21 cellular contexts compared by ENCODE assay signal in the genomic region with DNA sequence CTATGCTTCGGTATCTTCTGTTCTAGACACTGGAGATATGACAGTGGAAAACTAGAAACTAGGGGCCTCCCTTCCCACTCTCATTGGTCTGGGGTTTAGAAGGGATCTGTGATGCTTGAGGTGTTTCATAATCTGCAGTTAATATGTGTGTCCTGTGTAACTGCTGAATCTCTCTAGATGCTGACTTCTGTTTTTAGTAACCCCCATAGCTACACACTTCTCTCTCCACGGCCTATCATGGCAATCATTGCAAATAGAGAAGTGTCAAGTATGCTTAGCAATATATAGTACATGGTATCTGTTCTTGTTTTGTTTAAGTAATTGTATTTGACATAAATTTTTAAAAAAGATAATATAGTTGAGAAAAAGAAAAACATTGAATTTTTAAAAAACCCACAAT.
DNase-seq lines count a peak whose midpoint lies in the region; ATAC-seq and TF ChIP-seq lines count a peak whose summit lies in the region.
"Had no signal": no experiment of that assay in that cellular context is flagged by ENCODE, and none has a peak within 500 bp of the region (broad histone marks: within the 10 kb centered on the region; RNA-seq: fewer than 3 reads in every experiment).

No MANE protein-coding gene starts in this region.

- 32% methylated on average over 2 of the region's 2 CpGs for WGBS in right lobe of liver (ENCODE audit: insufficient coverage, low coverage, low lambda C conversion rate, missing lambda C conversion rate)

- no peaks in the 10 kb centered on the region for H3K36me3 Mint-ChIP-seq in neural progenitor cell
- H3K36me3 Mint-ChIP-seq: CD4-positive, CD25-positive, alpha-beta regulatory T cell; CD8-positive, alpha-beta memory T cell had no signal

- H3K27ac ChIP-seq in PC-9 (no peak overlapping the region), neural progenitor cell (no peak overlapping the region), right lobe of liver (no peak overlapping the region)

- BruUV-seq in PC-9 (replicated peaks; lab: Mats Ljungman, UMichigan) = no TSS peak

- H3K79me2 ChIP-seq in PC-9 (ENCODE audit: low read depth) = no peaks in the 10 kb centered on the region
- no peaks in the 10 kb centered on the region for H3K79me2 ChIP-seq in neural progenitor cell (ENCODE audit: low read depth)

- no peaks in the 10 kb centered on the region for H3K4me1 Mint-ChIP-seq in neural progenitor cell
- H3K4me1 Mint-ChIP-seq: CD4-positive, CD25-positive, alpha-beta regulatory T cell; CD8-positive, alpha-beta memory T cell had no signal

- intact Hi-C loops in PC-9 (cut with micrococcal nuclease; ENCODE audit: unreplicated experiment) = no loop called here
- intact Hi-C loops in right lobe of liver (cut with DNase I) = no loop called here

- no peaks in the 10 kb centered on the region for H3K9me2 ChIP-seq in PC-9 (ENCODE audit: insufficient read depth)

- DNase-seq in MV-4-11 (lab: John Stamatoyannopoulos, UW) = peak; percentile 20
- no peak for DNase-seq in PC-9
- no peak for DNase-seq in neural progenitor cell (ENCODE audit: low spot score)
- DNase-seq in SIG-M5 (lab: John Stamatoyannopoulos, UW) = no peak
- DNase-seq in glomerular visceral epithelial cell (ENCODE audit: extremely low spot score) = no peak
- no peak for DNase-seq in right lobe of liver
- DNase-seq: ACHN; BE2C; C1 segment of cervical spinal cord; CD4-positive, CD25-positive, alpha-beta regulatory T cell; CD8-positive, alpha-beta memory T cell; COR-L47; DMS 273 treated with DMSO at 0.1 percent for 48 hours; DMS53; DND-41; EL; HCEC 1CT had no signal

- H3K27me3 ChIP-seq in PC-9 (ENCODE audit: insufficient read depth, low read depth) (no peaks in the 10 kb centered on the region), neural progenitor cell (no peaks in the 10 kb centered on the region), right lobe of liver (no peaks in the 10 kb centered on the region)
- H3K27me3 ChIP-seq: BE2C had no signal

- H3K4me1 ChIP-seq in PC-9 (replicated peaks; ENCODE audit: insufficient read depth) (no peaks in the 10 kb centered on the region), neural progenitor cell (no peaks in the 10 kb centered on the region), right lobe of liver (no peaks in the 10 kb centered on the region)

- POLR2A ChIA-PET in PC-9 (lab: Charles Lee; ENCODE audit: unreplicated experiment) = no interaction called here

- peak overlapping the region; percentile 33 for H3K27ac Mint-ChIP-seq in neural progenitor cell
- H3K27ac Mint-ChIP-seq: CD4-positive, CD25-positive, alpha-beta regulatory T cell; CD8-positive, alpha-beta memory T cell; GM23338 had no signal

- ATAC-seq in HG02884 (IDR thresholded peaks at IDR 0.05; ENCODE audit: unreplicated experiment) (peak; percentile 51), GM19397 (IDR thresholded peaks at IDR 0.05; ENCODE audit: unreplicated experiment) (no peak), right lobe of liver (no peak)
- ATAC-seq: GM12878, GM23338 had no signal

- H3F3A ChIP-seq in PC-9 (ENCODE audit: insufficient read depth, low read depth) = no peaks in the 10 kb centered on the region
- no peaks in the 10 kb centered on the region for H3F3A ChIP-seq in neural progenitor cell (ENCODE audit: low read depth)

- H3K36me3 ChIP-seq in PC-9 (ENCODE audit: low read depth) = no peaks in the 10 kb centered on the region
- H3K36me3 ChIP-seq in neural progenitor cell = no peaks in the 10 kb centered on the region
- no peaks in the 10 kb centered on the region for H3K36me3 ChIP-seq in right lobe of liver
- H3K36me3 ChIP-seq: BE2C had no signal

- H4K20me1 ChIP-seq in PC-9 (ENCODE audit: insufficient read depth) (no peaks in the 10 kb centered on the region), neural progenitor cell (ENCODE audit: low read depth) (no peaks in the 10 kb centered on the region)

- TF ChIP-seq CTCF in PC-9 (conservative IDR thresholded peaks at IDR 0.05) (no peak), neural progenitor cell (IDR thresholded peaks at IDR 0.05) (no peak), right lobe of liver (IDR thresholded peaks at IDR 0.05) (no peak)

- CTCF ChIA-PET in PC-9 (lab: Charles Lee) = no interaction called here

- H2AFZ ChIP-seq in PC-9 (peak overlapping the region; percentile 35; the same call in 1 of the 2 replicates), neural progenitor cell (replicated peaks) (no peak overlapping the region)
- H2AFZ ChIP-seq: GM23338 had no signal

- H3K4me3 ChIP-seq in PC-9 = no peak overlapping the region
- H3K4me3 ChIP-seq in neural progenitor cell = no peak overlapping the region
- no peak overlapping the region for H3K4me3 ChIP-seq in right lobe of liver
- H3K4me3 ChIP-seq: GM12878, GM23338 had no signal

- no peak overlapping the region for H3K4me2 ChIP-seq in PC-9
- no peak overlapping the region for H3K4me2 ChIP-seq in neural progenitor cell
- H3K4me2 ChIP-seq: GM23338 had no signal

- H3K27me3 Mint-ChIP-seq in neural progenitor cell (ENCODE audit: insufficient read depth, low read depth) = no peaks in the 10 kb centered on the region
- H3K27me3 Mint-ChIP-seq: CD4-positive, CD25-positive, alpha-beta regulatory T cell; CD8-positive, alpha-beta memory T cell had no signal

- H3K9me3 ChIP-seq in PC-9 (ENCODE audit: insufficient read depth, low read depth) (no peaks in the 10 kb centered on the region), neural progenitor cell (ENCODE audit: low read depth) (no peaks in the 10 kb centered on the region), right lobe of liver (peaks cover 0 to 4% (median 0%) of the 10 kb centered on the region in 4 donors)
- H3K9me3 ChIP-seq: BE2C had no signal

- no peak overlapping the region for H3K4me3 Mint-ChIP-seq in neural progenitor cell
- H3K4me3 Mint-ChIP-seq: CD4-positive, CD25-positive, alpha-beta regulatory T cell; CD8-positive, alpha-beta memory T cell; GM23338 had no signal

- H3K9me3 Mint-ChIP-seq in neural progenitor cell = peaks cover 2% of the 10 kb centered on the region
- H3K9me3 Mint-ChIP-seq: GM23338 had no signal

- no peak overlapping the region for H3K9ac ChIP-seq in neural progenitor cell

- TF ChIP-seq POLR2A in right lobe of liver (IDR thresholded peaks at IDR 0.05) = no peak
